ENCODE assay signal across 8 cellular contexts in the genomic region with DNA sequence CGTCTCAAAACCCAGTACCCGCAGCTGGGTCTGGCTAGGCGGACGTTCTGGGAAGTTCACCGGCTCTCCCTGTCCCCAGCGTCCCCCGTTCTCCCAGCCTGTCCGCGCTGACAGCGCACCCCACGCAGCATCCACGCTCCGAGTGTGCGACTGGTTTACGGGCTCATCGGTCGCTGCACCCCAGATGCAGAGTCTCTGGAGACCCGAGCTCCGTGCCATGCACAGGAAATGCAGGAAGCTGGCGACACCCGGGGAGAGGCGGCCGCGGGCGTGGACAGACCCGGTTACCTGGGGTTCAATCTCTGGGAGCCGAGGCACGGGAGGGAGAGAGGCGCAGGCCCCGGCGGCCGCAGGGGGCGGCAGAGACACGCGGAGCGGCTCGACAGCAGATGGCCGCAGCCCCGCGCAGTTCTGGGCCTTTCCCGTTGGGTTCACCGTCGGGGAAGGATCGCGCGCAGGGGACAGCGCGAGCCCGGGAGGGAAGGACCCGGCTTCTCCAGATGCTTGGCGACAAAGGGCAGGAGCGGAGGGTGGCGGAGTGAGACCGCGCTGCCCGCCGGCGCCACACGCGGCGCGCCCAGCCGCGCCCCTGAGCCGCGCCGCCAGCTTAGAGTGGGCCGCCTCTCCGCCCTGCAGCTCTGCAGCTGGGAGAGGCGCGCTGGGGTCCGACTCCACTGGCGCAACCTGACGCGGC. TPM values are rescaled to one million over a fixed set of nuclear protein-coding genes. Genes with fewer than 3 reads are reported as not detected.
DNase-seq lines count a peak whose midpoint lies in the region; ATAC-seq and TF ChIP-seq lines count a peak whose summit lies in the region.

No MANE protein-coding gene starts in this region.

- peaks cover 71% of the 10 kb centered on the region for H3K27me3 ChIP-seq in HUES6 (ENCODE audit: control insufficient read depth, insufficient read depth, low read length)
- H3K27me3 ChIP-seq in RWPE2 (ENCODE audit: insufficient read depth, poor library complexity, severe bottlenecking): no peaks in the 10 kb centered on the region
- H3K27me3 ChIP-seq in neutrophil: peaks cover 98% of the 10 kb centered on the region
- H3K27me3 ChIP-seq in testis: no peaks in the 10 kb centered on the region

- ATAC-seq in GM21390 (IDR thresholded peaks at IDR 0.05; ENCODE audit: unreplicated experiment) (peak; percentile 75), RWPE2 (ENCODE audit: low read depth) (peak; percentile 85)

- H3K27ac ChIP-seq in HUES6 (ENCODE audit: low read depth, low read length) (no peak overlapping the region), RWPE2 (ENCODE audit: poor library complexity, severe bottlenecking) (peak overlapping the region; percentile 21), neutrophil (no peak overlapping the region), testis (peak overlapping the region in 1 of 2 donors; percentile 45)

- peaks cover 19% of the 10 kb centered on the region for H3K4me1 ChIP-seq in HUES6 (ENCODE audit: control insufficient read depth, insufficient read depth, low read length)
- no peaks in the 10 kb centered on the region for H3K4me1 ChIP-seq in RWPE2 (ENCODE audit: insufficient read depth, poor library complexity, severe bottlenecking)
- H3K4me1 ChIP-seq in neutrophil (ENCODE audit: control insufficient read depth in 1 of 2, insufficient read depth in 1 of 2, low read depth in 1 of 2, low read length in 1 of 2): peaks cover 2 to 21% of the 10 kb centered on the region in 2 experiments
- H3K4me1 ChIP-seq in testis: peaks cover 4% of the 10 kb centered on the region

- intact Hi-C loops in testis (cut with DNase I; ENCODE audit: low total_unique reads): no loop called here

- DNase-seq in D341Med (ENCODE audit: low spot score): peak; percentile 93
- peak; percentile 83 for DNase-seq in RWPE2 (ENCODE audit: low spot score)
- DNase-seq in activated gamma-delta T cell (lab: John Stamatoyannopoulos, UW): peak; percentile 52
- DNase-seq in foreskin melanocyte: peak; percentile 35
- DNase-seq in testis: peak; percentile 81

- WGBS in testis, 2 donors: 2 to 20% methylated on average over 4 to 50 of the region's 75 CpGs

- TF ChIP-seq CTCF in RWPE2 (IDR thresholded peaks at IDR 0.05; ENCODE audit: poor library complexity, severe bottlenecking) (peak; percentile 98), neutrophil (IDR thresholded peaks at IDR 0.05) (peak; percentile 18), testis (IDR thresholded peaks at IDR 0.05) (peak; percentile 76 to 87 (median 87))

- H3K9me3 ChIP-seq in HUES6 (ENCODE audit: control insufficient read depth, insufficient read depth, low read depth, low read length) (no peaks in the 10 kb centered on the region), RWPE2 (ENCODE audit: severe bottlenecking) (no peaks in the 10 kb centered on the region), neutrophil (no peaks in the 10 kb centered on the region), testis (no peaks in the 10 kb centered on the region)

- H3K4me3 ChIP-seq in HUES6 (ENCODE audit: low read depth, low read length) (peak overlapping the region; percentile 68), RWPE2 (ENCODE audit: severe bottlenecking) (peak overlapping the region; percentile 74), neutrophil (ENCODE audit: low read depth in 1 of 2, low read length in 1 of 2) (peak overlapping the region; percentile 32 to 51), testis (peak overlapping the region; percentile 54 to 63)

- TF ChIP-seq POLR2A in testis (IDR thresholded peaks at IDR 0.05): no peak

- H3K36me3 ChIP-seq in HUES6 (ENCODE audit: control insufficient read depth, insufficient read depth, low read length) (no peaks in the 10 kb centered on the region), RWPE2 (ENCODE audit: low read depth) (no peaks in the 10 kb centered on the region), neutrophil (no peaks in the 10 kb centered on the region), testis (ENCODE audit: low read depth, missing control alignments) (no peaks in the 10 kb centered on the region)

- H3K9ac ChIP-seq in HUES6 (ENCODE audit: low read length): peak overlapping the region; percentile 65

RNA-seq across cellular contexts. Expression of a gene that starts 0.6 kb away (rescaled TPM):
- 1 to 10 TPM; 9.0 to 9.6 TPM for total RNA-seq in testis
- polyA plus RNA-seq in testis (ENCODE audit: insufficient read depth, low read depth, low replicate concordance): 2.1 TPM

RNA-seq across cellular contexts. Expression of a gene that starts 16.8 kb away (rescaled TPM):
- 1 to 10 TPM; 1.2 to 1.3 TPM for total RNA-seq in testis
- 0.46 TPM for polyA plus RNA-seq in testis (ENCODE audit: insufficient read depth, low read depth, low replicate concordance)

RNA-seq across cellular contexts. Expression of a gene that starts 36.4 kb away (rescaled TPM):
- total RNA-seq in testis: 10 to 100 TPM in 1 of 2 donors, 1 to 10 TPM in 1; 5.7 to 13.5 TPM
- polyA plus RNA-seq in testis (ENCODE audit: insufficient read depth, low read depth, low replicate concordance): 14.2 TPM

RNA-seq across cellular contexts. Expression of a gene that starts 36.6 kb away (rescaled TPM):
- 100 to 1,000 TPM; 154 to 171 TPM for total RNA-seq in testis
- polyA plus RNA-seq in testis (ENCODE audit: insufficient read depth, low read depth, low replicate concordance): 167 TPM

RNA-seq across cellular contexts. Expression of a gene that starts 43.6 kb away (rescaled TPM):
- total RNA-seq in testis: 1 to 10 TPM; 1.8 to 4.1 TPM
- polyA plus RNA-seq in testis (ENCODE audit: insufficient read depth, low read depth, low replicate concordance): 3.6 TPM

Comparison
In these comparisons a context has a peak if more than half of its experiments do, and no peak if none do; other contexts are left out.
1. DNase-seq: peak in every context shown above with its lines; median percentile 93 in D341Med; 83 in RWPE2; 81 in testis; 52 in activated gamma-delta T cell; 35 in foreskin melanocyte.
2. CTCF ChIP-seq: peak in every context shown above with its lines; median percentile 98 in RWPE2; 87 in testis; 18 in neutrophil.